Comparison of ENCODE assay signal across 8 cellular contexts in genomic region chr21:45403825-45404725, GRCh38. TPM values are rescaled to one million over a fixed set of nuclear protein-coding genes. Genes with fewer than 3 reads are reported as not detected.
DNase-seq lines count a peak whose midpoint lies in the region; ATAC-seq and TF ChIP-seq lines count a peak whose summit lies in the region.

No MANE protein-coding gene starts in this region.

- H3K4me1 Mint-ChIP-seq in activated naive CD4-positive, alpha-beta T cell treated with anti-CD3 and anti-CD28 coated beads, Interleukin-2, amount 10 ng/mL, durations not matched to agents 7 days and 5 days, result peaks cover 10% of the 10 kb centered on the region
- peaks cover 38% of the 10 kb centered on the region for H3K4me1 Mint-ChIP-seq in chondrocyte (ENCODE audit: low read depth)

- CTCF ChIA-PET in activated naive CD4-positive, alpha-beta T cell treated with anti-CD3 and anti-CD28 coated beads, Interleukin-2, amount 10 ng/mL, durations not matched to agents 7 days and 5 days (lab: Charles Lee), result no interaction called here

- no peak overlapping the region for H3K27ac Mint-ChIP-seq in activated naive CD4-positive, alpha-beta T cell treated with anti-CD3 and anti-CD28 coated beads, Interleukin-2, amount 10 ng/mL, durations not matched to agents 7 days and 5 days
- H3K27ac Mint-ChIP-seq in chondrocyte (ENCODE audit: unreplicated experiment), result peak overlapping the region; percentile 58

- no peak for DNase-seq in activated naive CD4-positive, alpha-beta T cell treated with anti-CD3 and anti-CD28 coated beads, Interleukin-2, amount 10 ng/mL, durations not matched to agents 7 days and 5 days
- DNase-seq in activated naive CD4-positive, alpha-beta T cell treated with Interleukin-2 at 50 U/mL for 16 hours, result no peak
- peak; percentile 91 for DNase-seq in chondrocyte (ENCODE audit: low spot score)
- DNase-seq in lung microvascular endothelial cell (ENCODE audit: low read depth in 2 of 2), result peak; percentile 41 to 49
- DNase-seq in ureter (ENCODE audit: low spot score), result peak; percentile 70
- DNase-seq in germinal center (ENCODE audit: low spot score), result no peak
- no peak for DNase-seq in NCI-H510A treated with DMSO at 0.1 percent for 48 hours (lab: John Stamatoyannopoulos, UW)

- no peak for TF ChIP-seq CTCF in chondrocyte (IDR thresholded peaks at IDR 0.05)

- H3K36me3 Mint-ChIP-seq in activated naive CD4-positive, alpha-beta T cell treated with anti-CD3 and anti-CD28 coated beads, Interleukin-2, amount 10 ng/mL, durations not matched to agents 7 days and 5 days, result peaks cover 2% of the 10 kb centered on the region
- H3K36me3 Mint-ChIP-seq in chondrocyte (ENCODE audit: low read depth), result peaks cover 6% of the 10 kb centered on the region

- ATAC-seq in GM19324 (IDR thresholded peaks at IDR 0.05; ENCODE audit: low FRiP score, unreplicated experiment), result no peak

- peaks cover 4% of the 10 kb centered on the region for H3K9me3 Mint-ChIP-seq in activated naive CD4-positive, alpha-beta T cell treated with anti-CD3 and anti-CD28 coated beads, Interleukin-2, amount 10 ng/mL, durations not matched to agents 7 days and 5 days
- H3K9me3 Mint-ChIP-seq in chondrocyte (ENCODE audit: low read depth), result peaks cover 11% of the 10 kb centered on the region

- H3K27me3 Mint-ChIP-seq in activated naive CD4-positive, alpha-beta T cell treated with anti-CD3 and anti-CD28 coated beads, Interleukin-2, amount 10 ng/mL, durations not matched to agents 7 days and 5 days, result peaks cover 81% of the 10 kb centered on the region
- no peaks in the 10 kb centered on the region for H3K27me3 Mint-ChIP-seq in chondrocyte (ENCODE audit: low read depth)

- peak overlapping the region; percentile 61 for H3K4me3 Mint-ChIP-seq in activated naive CD4-positive, alpha-beta T cell treated with anti-CD3 and anti-CD28 coated beads, Interleukin-2, amount 10 ng/mL, durations not matched to agents 7 days and 5 days
- H3K4me3 Mint-ChIP-seq in chondrocyte (ENCODE audit: unreplicated experiment), result peak overlapping the region; percentile 71

RNA-seq across cellular contexts. Expression of gene COL18A1, which starts 0.9 kb away (rescaled TPM):
- total RNA-seq in chondrocyte (322 to 628 TPM (median 616 TPM) in 3 replicates), lung microvascular endothelial cell (139 and 164 TPM in 2 replicates), ureter (90.4 TPM)

Comparison
In these comparisons a context has a peak if more than half of its experiments do, and no peak if none do; other contexts are left out.
1. DNase-seq: peak in chondrocyte (single experiment), lung microvascular endothelial cell (2 of 2) and ureter (single experiment); none in activated naive CD4-positive, alpha-beta T cell treated with anti-CD3 and anti-CD28 coated beads, Interleukin-2, amount 10 ng/mL, durations not matched to agents 7 days and 5 days (single experiment), activated naive CD4-positive, alpha-beta T cell treated with Interleukin-2 at 50 U/mL for 16 hours (single experiment), germinal center (single experiment) and NCI-H510A treated with DMSO at 0.1 percent for 48 hours (single experiment).